In the genomic region with DNA sequence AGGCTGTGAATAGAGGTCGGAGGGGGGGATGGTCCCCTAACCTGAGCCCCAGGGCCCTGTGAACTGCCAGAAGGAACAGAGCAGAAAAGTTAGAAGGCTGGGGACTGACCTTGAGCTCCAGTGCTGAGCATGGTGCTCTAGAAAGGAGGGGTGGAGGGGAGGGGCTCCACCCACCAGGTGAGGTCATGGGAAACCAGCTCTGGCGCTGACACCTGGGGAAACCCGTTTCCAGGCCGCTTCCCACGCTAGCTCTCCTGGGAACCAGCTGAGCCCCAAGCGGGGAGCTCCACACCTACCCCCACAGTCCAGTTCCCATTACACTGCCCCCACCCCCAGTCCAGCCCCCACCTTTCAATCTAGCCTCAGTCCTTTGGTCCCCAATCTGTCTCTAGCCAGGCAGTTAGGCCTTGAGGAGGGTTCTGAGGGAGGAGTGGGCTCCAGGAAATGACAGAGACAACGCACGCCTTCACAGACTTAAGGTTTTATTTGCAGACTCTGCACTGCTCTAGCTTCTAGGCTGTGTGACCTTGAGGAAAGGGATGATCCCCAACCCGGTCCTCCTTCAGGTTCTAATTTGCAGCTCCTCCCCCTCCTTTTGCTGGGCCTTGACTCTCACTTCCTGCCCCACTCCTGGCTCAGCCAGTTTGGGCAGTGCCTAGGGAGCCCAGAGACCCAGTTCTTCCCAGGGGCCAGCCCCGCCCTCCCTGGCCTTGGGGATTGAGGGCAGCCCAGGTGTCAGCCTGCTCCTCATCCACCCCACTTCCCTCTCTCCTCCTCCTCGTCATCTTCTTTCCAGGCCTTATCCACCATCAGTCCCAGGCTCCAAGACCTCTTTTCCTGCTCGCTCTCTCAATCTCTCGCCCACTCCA, we compare ENCODE assay signal across 9 cellular contexts. TPM values are rescaled to one million over a fixed set of nuclear protein-coding genes. Genes with fewer than 3 reads are reported as not detected.
DNase-seq lines count a peak whose midpoint lies in the region; ATAC-seq, FAIRE-seq and TF ChIP-seq lines count a peak whose summit lies in the region.
"Had no signal": no experiment of that assay in that cellular context is flagged by ENCODE, and none has a peak within 500 bp of the region (broad histone marks: within the 10 kb centered on the region; RNA-seq: fewer than 3 reads in every experiment).

No MANE protein-coding gene starts in this region.

- no peaks in the 10 kb centered on the region for H3K9me3 ChIP-seq in HEK293 (ENCODE audit: control insufficient read depth, insufficient read depth, low read depth, low read length)
- H3K9me3 ChIP-seq in K562 (replicated peaks; ENCODE audit: control insufficient read depth, insufficient read depth, low read depth, low read length), result no peaks in the 10 kb centered on the region
- H3K9me3 ChIP-seq in parathyroid adenoma (ENCODE audit: control insufficient read depth, low read length), result no peaks in the 10 kb centered on the region

- H3K4me2 ChIP-seq in K562 (ENCODE audit: insufficient read depth, low read length) (no peak overlapping the region), parathyroid adenoma (ENCODE audit: low read length) (peak overlapping the region; percentile 70)

- CTCF ChIA-PET in HEK293 (lab: Yijun Ruan, JAX), result interaction anchor here (0.6 to 3.0 kb wide), 5 partner anchors 19 to 32 kb away, joined by 3 to 13 read pairs (median 3); a partner anchor contains a TSS
- CTCF ChIA-PET in K562 (lab: Yijun Ruan, JAX; ENCODE audit: low intra/inter-chr PET ratio), result no interaction called here

- no peaks in the 10 kb centered on the region for H3K79me2 ChIP-seq in K562 (ENCODE audit: control insufficient read depth, insufficient read depth, low read length)
- H3K79me2 ChIP-seq in parathyroid adenoma, result no peaks in the 10 kb centered on the region

- TF ChIP-seq POLR2A in GM15510 (IDR thresholded peaks at IDR 0.05; ENCODE audit: borderline replicate concordance, extremely low read depth, insufficient read length) (peak; percentile 21), K562 (conservative IDR thresholded peaks at IDR 0.05) (no peak)

- H3K4me1 ChIP-seq in HEK293 (ENCODE audit: control insufficient read depth, insufficient read depth, low read length), result 0 out of 2 replicates have a peak, but pooled peaks cover 2% of the 10 kb centered on the region
- H3K4me1 ChIP-seq in K562 (replicated peaks in 1 of 2; ENCODE audit: control insufficient read depth in 2 of 2, insufficient read depth in 2 of 2, low read length in 2 of 2), result peaks cover 9 to 24% of the 10 kb centered on the region in 2 experiments; a peak in 4 of 5 replicates
- H3K4me1 ChIP-seq in parathyroid adenoma, result no peaks in the 10 kb centered on the region

- FAIRE-seq in K562 (lab: Jason Lieb, UNC), result no peak

- 63% methylated on average over 13 of the region's 13 CpGs for WGBS in K562 (ENCODE audit: insufficient coverage, low coverage, missing lambda C conversion rate)

- no peak for TF ChIP-seq CTCF in HEK293 (tag by site-specific recombination; IDR thresholded peaks at IDR 0.05)
- no peak for TF ChIP-seq CTCF in K562 (IDR thresholded peaks at IDR 0.05 in 2 of 3, conservative IDR thresholded peaks at IDR 0.05 in 1 of 3; ENCODE audit: insufficient read depth in 2 of 3, low read depth in 1 of 3, low read length in 3 of 3)
- TF ChIP-seq CTCF in parathyroid adenoma (IDR thresholded peaks at IDR 0.05), result no peak

- TSS peak; percentile 76 for BruUV-seq in K562 (replicated peaks; lab: Mats Ljungman, UMichigan)

- no peak for TF ChIP-seq EP300 in K562 (IDR thresholded peaks at IDR 0.05; ENCODE audit: low read length)

- DNase-seq in K562 (ENCODE audit: extremely low read depth in 1 of 4, low spot score in 3 of 4), result peak in 1 of 4 experiments; percentile 11
- DNase-seq in CD1c-positive myeloid dendritic cell (ENCODE audit: extremely low spot score), result no peak

- no peaks in the 10 kb centered on the region for H3K9me1 ChIP-seq in K562 (ENCODE audit: control insufficient read depth, insufficient read depth, low read length)

- H3K27ac ChIP-seq in HEK293 (ENCODE audit: extremely low read depth, low read depth, low read length) (no peak overlapping the region), K562 (ENCODE audit: extremely low read depth, low read depth, low read length) (no peak overlapping the region), parathyroid adenoma (peak overlapping the region; percentile 71)

- ATAC-seq in K562, result no peak
- no peak for ATAC-seq in GM19328 (IDR thresholded peaks at IDR 0.05; ENCODE audit: unreplicated experiment)
- ATAC-seq in HG03159 (IDR thresholded peaks at IDR 0.05; ENCODE audit: unreplicated experiment), result no peak

- in situ Hi-C loops in K562 (cut with MboI), result no loop called here

- peak overlapping the region in 1 of 2 experiments; percentile 48; a peak in 1 of 4 replicates for H3K9ac ChIP-seq in K562 (ENCODE audit: insufficient read depth in 1 of 2, low read depth in 2 of 2, low read length in 2 of 2)
- H3K9ac ChIP-seq in parathyroid adenoma, result no peak overlapping the region

- H3K4me3 ChIP-seq in HEK293 (ENCODE audit: low read depth, low read length) (no peak overlapping the region), K562 (no peak overlapping the region), parathyroid adenoma (ENCODE audit: low read depth, low read length) (peak overlapping the region; percentile 49)

- H4K20me1 ChIP-seq in K562 (replicated peaks; ENCODE audit: control insufficient read depth, insufficient read depth, low read length), result no peaks in the 10 kb centered on the region

- intact Hi-C loops in K562 (cut with micrococcal nuclease), result no loop called here

- no peak for TF ChIP-seq RAD21 in K562 (CRISPR knock-in tag; conservative IDR thresholded peaks at IDR 0.05 in 1 of 2, IDR thresholded peaks at IDR 0.05 in 1 of 2)

- H3K27me3 ChIP-seq in K562 (ENCODE audit: control insufficient read depth in 2 of 2, insufficient read depth in 2 of 2, low read length in 2 of 2), result no peaks in the 10 kb centered on the region
- no peaks in the 10 kb centered on the region for H3K27me3 ChIP-seq in parathyroid adenoma (ENCODE audit: control insufficient read depth, insufficient read depth, low read length)

- H2AFZ ChIP-seq in K562 (ENCODE audit: low read depth, low read length), result no peak overlapping the region
- peak overlapping the region; percentile 70 for H2AFZ ChIP-seq in parathyroid adenoma

- no peaks in the 10 kb centered on the region for H3K36me3 ChIP-seq in HEK293 (ENCODE audit: control insufficient read depth in 2 of 2, insufficient read depth in 1 of 2, low read length in 2 of 2)
- H3K36me3 ChIP-seq in K562 (ENCODE audit: control insufficient read depth, insufficient read depth, low read length), result no peaks in the 10 kb centered on the region
- H3K36me3 ChIP-seq in parathyroid adenoma (ENCODE audit: control insufficient read depth, insufficient read depth, low read length), result no peaks in the 10 kb centered on the region

- POLR2A ChIA-PET in HEK293 (lab: Yijun Ruan, JAX), result interaction anchor here (2.2 to 5.6 kb wide), 2 partner anchors 11 to 14 kb away, joined by 8 to 49 read pairs; no protein-coding TSS in a partner anchor
- POLR2A ChIA-PET in K562 (lab: Yijun Ruan, JAX), result interaction anchor here (0.6 to 6.8 kb wide), 9 partner anchors 10 to 1602 kb away, joined by 3 to 72 read pairs (median 3); a partner anchor contains a TSS

RNA-seq across cellular contexts. Expression of a gene that starts 2.1 kb away (rescaled TPM):
- total RNA-seq in K562 (2011; cell fraction: chromatin; rRNA removed; ENCODE audit: low replicate concordance), result 1.1 and 1.9 TPM in 2 replicates
- 1.8 TPM in 2 replicates for total RNA-seq in K562 (2011; cell fraction: nucleolus; rRNA removed)
- total RNA-seq in K562 (2011; cell fraction: nucleoplasm; rRNA removed), result 1.0 and 1.1 TPM in 2 replicates
- total RNA-seq in K562 (2014; rRNA removed) (2.0 and 2.2 TPM in 2 replicates), K562 (2014; rRNA removed; fragmentation: Illumina TruSeq; extraction: Trizol) (0.73 and 1.1 TPM in 2 replicates), K562 (2015; rRNA removed; fragmentation: Illumina TruSeq; extraction: Trizol) (0.45 and 0.72 TPM in 2 replicates), K562 (2021) (1.9 and 2.0 TPM in 2 replicates)
- polyA plus RNA-seq in K562 (2011; rRNA removed) (1.1 and 1.2 TPM in 2 replicates), K562 (2014; fragmentation: Illumina TruSeq; extraction: Trizol) (1.1 TPM in 2 replicates), K562 (2014; fragmentation: Nextera tagmentation; extraction: Ambion mirVana) (under 1 TPM; 0.08 to 0.18 TPM), K562 (2014; rRNA removed) (1.4 and 2.6 TPM in 2 replicates)
- 1.3 and 2.4 TPM in 2 replicates for polyA plus RNA-seq in K562 (2011; cell fraction: cytosol; rRNA removed)
- polyA plus RNA-seq in K562 (2011; cell fraction: nucleus; rRNA removed), result 1.0 and 1.1 TPM in 2 replicates
- 0.51 and 1.3 TPM in 2 replicates for polyA plus RNA-seq in K562 (2012)
- polyA minus RNA-seq in K562 (2011; rRNA and poly(A)+ RNA removed), result 0.77 and 1.3 TPM in 2 replicates
- 1.4 TPM in 1 of 2 replicates, not detected in the other for polyA minus RNA-seq in K562 (2011; cell fraction: cytosol; rRNA and poly(A)+ RNA removed)
- 1.1 and 1.3 TPM in 2 replicates for polyA minus RNA-seq in K562 (2011; cell fraction: nucleus; rRNA and poly(A)+ RNA removed)

RNA-seq across cellular contexts. Expression of a gene that starts 22.3 kb away (rescaled TPM):
- 9.0 and 33.9 TPM in 2 replicates for total RNA-seq in K562 (2011; cell fraction: chromatin; rRNA removed; ENCODE audit: low replicate concordance)
- 25.9 and 30.9 TPM in 2 replicates for total RNA-seq in K562 (2011; cell fraction: nucleolus; rRNA removed)
- total RNA-seq in K562 (2011; cell fraction: nucleoplasm; rRNA removed), result 9.9 and 14.4 TPM in 2 replicates
- 17.3 and 20.0 TPM in 2 replicates for total RNA-seq in K562 (2014; rRNA removed)
- total RNA-seq in K562 (2014; rRNA removed; fragmentation: Illumina TruSeq; extraction: Trizol), result 4.3 and 5.3 TPM in 2 replicates
- 14.6 and 14.7 TPM in 2 replicates for total RNA-seq in K562 (2015; rRNA removed; fragmentation: Illumina TruSeq; extraction: Trizol)
- 19.9 and 20.8 TPM in 2 replicates for total RNA-seq in K562 (2021)
- 5.9 and 9.0 TPM in 2 replicates for polyA plus RNA-seq in K562 (2011; rRNA removed)
- polyA plus RNA-seq in K562 (2011; cell fraction: cytosol; rRNA removed), result 8.9 and 18.1 TPM in 2 replicates
- 9.1 and 13.6 TPM in 2 replicates for polyA plus RNA-seq in K562 (2011; cell fraction: nucleus; rRNA removed)
- 14.0 and 19.3 TPM in 2 replicates for polyA plus RNA-seq in K562 (2012)
- polyA plus RNA-seq in K562 (2014; fragmentation: Illumina TruSeq; extraction: Trizol), result 9.5 and 11.8 TPM in 2 replicates
- under 1 TPM; 0.73 to 0.88 TPM for polyA plus RNA-seq in K562 (2014; fragmentation: Nextera tagmentation; extraction: Ambion mirVana)
- 8.5 and 9.9 TPM in 2 replicates for polyA plus RNA-seq in K562 (2014; rRNA removed)
- 15.1 and 21.7 TPM in 2 replicates for polyA minus RNA-seq in K562 (2011; rRNA and poly(A)+ RNA removed)
- polyA minus RNA-seq in K562 (2011; cell fraction: cytosol; rRNA and poly(A)+ RNA removed), result 17.4 and 23.2 TPM in 2 replicates
- 7.5 and 10.6 TPM in 2 replicates for polyA minus RNA-seq in K562 (2011; cell fraction: nucleus; rRNA and poly(A)+ RNA removed)

RNA-seq across cellular contexts. Expression of a gene that starts 28.1 kb away (rescaled TPM):
- 10.1 and 24.8 TPM in 2 replicates for total RNA-seq in K562 (2011; cell fraction: chromatin; rRNA removed; ENCODE audit: low replicate concordance)
- total RNA-seq in K562 (2011; cell fraction: nucleolus; rRNA removed), result 24.3 and 37.9 TPM in 2 replicates
- total RNA-seq in K562 (2011; cell fraction: nucleoplasm; rRNA removed), result 13.6 and 20.2 TPM in 2 replicates
- total RNA-seq in K562 (2014; rRNA removed) (1.5 and 2.1 TPM in 2 replicates), K562 (2014; rRNA removed; fragmentation: Illumina TruSeq; extraction: Trizol) (1.1 and 1.8 TPM in 2 replicates), K562 (2015; rRNA removed; fragmentation: Illumina TruSeq; extraction: Trizol) (0.94 and 0.98 TPM in 2 replicates), K562 (2021) (3.2 and 4.5 TPM in 2 replicates)
- polyA plus RNA-seq in K562 (2011; rRNA removed) (2.8 and 5.6 TPM in 2 replicates), K562 (2014; fragmentation: Illumina TruSeq; extraction: Trizol) (3.9 and 4.5 TPM in 2 replicates), K562 (2014; fragmentation: Nextera tagmentation; extraction: Ambion mirVana) (under 1 TPM; 0.78 to 0.80 TPM), K562 (2014; rRNA removed) (2.3 and 3.3 TPM in 2 replicates)
- polyA plus RNA-seq in K562 (2011; cell fraction: cytosol; rRNA removed), result 4.1 and 7.4 TPM in 2 replicates
- polyA plus RNA-seq in K562 (2011; cell fraction: nucleus; rRNA removed), result 9.8 and 17.8 TPM in 2 replicates
- 4.0 and 7.3 TPM in 2 replicates for polyA plus RNA-seq in K562 (2012)
- 3.5 and 3.7 TPM in 2 replicates for polyA minus RNA-seq in K562 (2011; rRNA and poly(A)+ RNA removed)
- 4.8 and 6.5 TPM in 2 replicates for polyA minus RNA-seq in K562 (2011; cell fraction: cytosol; rRNA and poly(A)+ RNA removed)
- 5.0 and 5.2 TPM in 2 replicates for polyA minus RNA-seq in K562 (2011; cell fraction: nucleus; rRNA and poly(A)+ RNA removed)

RNA-seq across cellular contexts. Expression of a gene that starts 43.5 kb away (rescaled TPM):
- total RNA-seq in K562 (2011; cell fraction: chromatin; rRNA removed; ENCODE audit: low replicate concordance), result not detected in 2 replicates
- 0.66 and 0.67 TPM in 2 replicates for total RNA-seq in K562 (2011; cell fraction: nucleolus; rRNA removed)
- total RNA-seq in K562 (2011; cell fraction: nucleoplasm; rRNA removed), result not detected in 2 replicates
- total RNA-seq in K562 (2014; rRNA removed) (not detected in 2 replicates), K562 (2014; rRNA removed; fragmentation: Illumina TruSeq; extraction: Trizol) (not detected in 2 replicates), K562 (2015; rRNA removed; fragmentation: Illumina TruSeq; extraction: Trizol) (not detected in 2 replicates), K562 (2021) (not detected in 2 replicates)
- polyA plus RNA-seq in K562 (2011; rRNA removed) (0.11 TPM in 1 of 2 replicates, not detected in the other), K562 (2014; fragmentation: Illumina TruSeq; extraction: Trizol) (not detected in 2 replicates), K562 (2014; fragmentation: Nextera tagmentation; extraction: Ambion mirVana) (under 1 TPM; 0.11 to 0.18 TPM), K562 (2014; rRNA removed) (not detected in 2 replicates)
- polyA plus RNA-seq in K562 (2011; cell fraction: cytosol; rRNA removed), result 0.09 and 0.18 TPM in 2 replicates
- 0.17 TPM in 1 of 2 replicates, not detected in the other for polyA plus RNA-seq in K562 (2011; cell fraction: nucleus; rRNA removed)
- 0.14 TPM in 1 of 2 replicates, not detected in the other for polyA plus RNA-seq in K562 (2012)
- not detected in 2 replicates for polyA minus RNA-seq in K562 (2011; rRNA and poly(A)+ RNA removed)
- polyA minus RNA-seq in K562 (2011; cell fraction: cytosol; rRNA and poly(A)+ RNA removed), result not detected in 2 replicates
- not detected in 2 replicates for polyA minus RNA-seq in K562 (2011; cell fraction: nucleus; rRNA and poly(A)+ RNA removed)
- total RNA-seq: activated CD8-positive, alpha-beta memory T cell treated with anti-CD3 and anti-CD28 coated beads for 36 hours; M059J had no signal

RNA-seq across cellular contexts. Expression of a gene that starts 57.2 kb away (rescaled TPM):
- 3.0 and 5.4 TPM in 2 replicates for total RNA-seq in K562 (2011; cell fraction: chromatin; rRNA removed; ENCODE audit: low replicate concordance)
- total RNA-seq in K562 (2011; cell fraction: nucleolus; rRNA removed), result 5.5 and 6.0 TPM in 2 replicates
- total RNA-seq in K562 (2011; cell fraction: nucleoplasm; rRNA removed), result 2.8 and 3.7 TPM in 2 replicates
- total RNA-seq in K562 (2014; rRNA removed) (0.59 and 0.78 TPM in 2 replicates), K562 (2014; rRNA removed; fragmentation: Illumina TruSeq; extraction: Trizol) (0.26 and 0.40 TPM in 2 replicates), K562 (2015; rRNA removed; fragmentation: Illumina TruSeq; extraction: Trizol) (0.43 and 0.60 TPM in 2 replicates), K562 (2021) (1.1 and 1.3 TPM in 2 replicates)
- polyA plus RNA-seq in K562 (2011; rRNA removed) (0.40 and 0.77 TPM in 2 replicates), K562 (2014; fragmentation: Illumina TruSeq; extraction: Trizol) (0.42 and 0.62 TPM in 2 replicates), K562 (2014; fragmentation: Nextera tagmentation; extraction: Ambion mirVana) (under 1 TPM in 1 of 2 experiments, not detected in 1; 0.04 TPM), K562 (2014; rRNA removed) (0.30 and 0.89 TPM in 2 replicates)
- 0.46 and 0.75 TPM in 2 replicates for polyA plus RNA-seq in K562 (2011; cell fraction: cytosol; rRNA removed)
- polyA plus RNA-seq in K562 (2011; cell fraction: nucleus; rRNA removed), result 2.3 and 2.4 TPM in 2 replicates
- polyA plus RNA-seq in K562 (2012), result 0.30 and 0.60 TPM in 2 replicates
- polyA minus RNA-seq in K562 (2011; rRNA and poly(A)+ RNA removed), result 0.53 and 0.54 TPM in 2 replicates
- 0.57 and 0.64 TPM in 2 replicates for polyA minus RNA-seq in K562 (2011; cell fraction: cytosol; rRNA and poly(A)+ RNA removed)
- 2.0 and 3.0 TPM in 2 replicates for polyA minus RNA-seq in K562 (2011; cell fraction: nucleus; rRNA and poly(A)+ RNA removed)
